Comparison of ENCODE assay signal across 25 cellular contexts in genomic region chr10:49286686-49287085, GRCh38. TPM values are rescaled to one million over a fixed set of nuclear protein-coding genes. Genes with fewer than 3 reads are reported as not detected.
"Had no signal": no experiment of that assay in that cellular context is flagged by ENCODE, and none has a peak within 500 bp of the region (broad histone marks: within the 10 kb centered on the region; RNA-seq: fewer than 3 reads in every experiment).

No MANE protein-coding gene starts in this region.

- H3K27me3 ChIP-seq: body of pancreas, cardiac muscle cell, upper lobe of right lung had no signal

- H3K9me3 Mint-ChIP-seq: activated B cell treated with CpG ODN at 0.5 μM for 24 hours; activated naive CD4-positive, alpha-beta T cell treated with anti-CD3 and anti-CD28 coated beads, Interleukin-2, amount 50 U/mL, for 24 hours; natural killer cell treated with Interleukin-12 subunit alpha and Interleukin-12 subunit beta and Interleukin-15 and Interleukin-18, amount 100 ng/mL, for 72 hours had no signal

- H3K9me3 ChIP-seq: body of pancreas, upper lobe of right lung had no signal

- H3K27me3 Mint-ChIP-seq: activated B cell treated with CpG ODN at 0.5 μM for 24 hours; activated naive CD4-positive, alpha-beta T cell treated with anti-CD3 and anti-CD28 coated beads, Interleukin-2, amount 50 U/mL, for 24 hours had no signal

- H3K4me1 ChIP-seq: body of pancreas, upper lobe of right lung had no signal

- H3K27ac Mint-ChIP-seq: activated B cell treated with CpG ODN at 0.5 μM for 24 hours; activated CD4-positive, alpha-beta T cell treated with anti-CD3 and anti-CD28 coated beads for 36 hours; activated naive CD4-positive, alpha-beta T cell treated with anti-CD3 and anti-CD28 coated beads, Interleukin-2, amount 50 U/mL, for 24 hours; natural killer cell treated with Interleukin-12 subunit alpha and Interleukin-12 subunit beta and Interleukin-15 and Interleukin-18, amount 100 ng/mL, for 72 hours; stimulated activated naive B cell treated with anti-CD40 and anti-IgM and Interleukin-4, amounts not matched to agents 10 μg/mL and 1 μg/mL and 100 μg/mL, for 72 hours had no signal

- H3K4me3 Mint-ChIP-seq: activated B cell treated with CpG ODN at 0.5 μM for 24 hours; activated CD4-positive, alpha-beta T cell treated with anti-CD3 and anti-CD28 coated beads for 36 hours; activated naive CD4-positive, alpha-beta T cell treated with anti-CD3 and anti-CD28 coated beads, Interleukin-2, amount 50 U/mL, for 24 hours; natural killer cell treated with Interleukin-12 subunit alpha and Interleukin-12 subunit beta and Interleukin-15 and Interleukin-18, amount 100 ng/mL, for 72 hours; stimulated activated naive B cell treated with anti-CD40 and anti-IgM and Interleukin-4, amounts not matched to agents 10 μg/mL and 1 μg/mL and 100 μg/mL, for 72 hours had no signal

- H3K4me3 ChIP-seq: body of pancreas, cardiac muscle cell, upper lobe of right lung had no signal

- DNase-seq: activated B cell treated with CpG ODN at 0.5 μM for 24 hours; activated CD4-positive, alpha-beta T cell treated with anti-CD3 and anti-CD28 coated beads for 36 hours; activated CD4-positive, alpha-beta T cell treated with anti-CD3 and anti-CD28 coated beads, Interleukin-2, amount 50 U/mL, for 48 hours; activated gamma-delta T cell treated with Interleukin-2 at 50 U/mL for 16 hours; anterior cingulate cortex; body of pancreas; effector CD4-positive, alpha-beta T cell; foreskin melanocyte; hypothalamus; left ventricle myocardium superior; mammary epithelial cell; right cardiac atrium; small intestine; stimulated activated CD4-positive, alpha-beta T cell treated with anti-CD3 and anti-CD28 coated beads, Interleukin-2, amount 100 ng/mL, for 24 hours; stimulated activated naive B cell treated with anti-CD40 and anti-IgM and Interleukin-4, amounts not matched to agents 10 μg/mL and 1 μg/mL and 100 μg/mL, for 72 hours; T-helper 1 cell; T-helper 9 cell; upper lobe of right lung had no signal

- H3K36me3 Mint-ChIP-seq: activated naive CD4-positive, alpha-beta T cell treated with anti-CD3 and anti-CD28 coated beads, Interleukin-2, amount 50 U/mL, for 24 hours; natural killer cell treated with Interleukin-12 subunit alpha and Interleukin-12 subunit beta and Interleukin-15 and Interleukin-18, amount 100 ng/mL, for 72 hours; stimulated activated naive B cell treated with anti-CD40 and anti-IgM and Interleukin-4, amounts not matched to agents 10 μg/mL and 1 μg/mL and 100 μg/mL, for 72 hours had no signal

- H3K36me3 ChIP-seq: cardiac muscle cell, upper lobe of right lung had no signal

- H3K27ac ChIP-seq: body of pancreas, cardiac muscle cell, upper lobe of right lung had no signal

- H3K4me1 Mint-ChIP-seq: activated B cell treated with CpG ODN at 0.5 μM for 24 hours; activated CD4-positive, alpha-beta T cell treated with anti-CD3 and anti-CD28 coated beads for 36 hours; activated naive CD4-positive, alpha-beta T cell treated with anti-CD3 and anti-CD28 coated beads, Interleukin-2, amount 50 U/mL, for 24 hours; stimulated activated naive B cell treated with anti-CD40 and anti-IgM and Interleukin-4, amounts not matched to agents 10 μg/mL and 1 μg/mL and 100 μg/mL, for 72 hours had no signal

- ATAC-seq: activated CD4-positive, alpha-beta T cell treated with anti-CD3 and anti-CD28 coated beads for 36 hours; body of pancreas; left ventricle myocardium superior; natural killer cell treated with Interleukin-12 subunit alpha and Interleukin-12 subunit beta and Interleukin-15 and Interleukin-18, amount 100 ng/mL, for 72 hours; right cardiac atrium; stimulated activated naive B cell treated with anti-CD40 and anti-IgM and Interleukin-4, amounts not matched to agents 10 μg/mL and 1 μg/mL and 100 μg/mL, for 72 hours; upper lobe of right lung had no signal

RNA-seq across cellular contexts. Expression of gene C10orf71, which starts 12.3 kb away (rescaled TPM):
- total RNA-seq: activated B cell treated with CpG ODN at 0.5 μM for 24 hours; activated CD4-positive, alpha-beta T cell treated with anti-CD3 and anti-CD28 coated beads for 36 hours; chondrocyte; mammary epithelial cell; natural killer cell treated with Interleukin-12 subunit alpha and Interleukin-12 subunit beta and Interleukin-15 and Interleukin-18, amount 100 ng/mL, for 72 hours; osteocyte; pulmonary artery endothelial cell; upper lobe of right lung had no signal
- polyA plus RNA-seq: esophagus, mammary epithelial cell had no signal
